Comparison of ENCODE assay signal across 11 cellular contexts in genomic region chr2:15732341-15733077, GRCh38.
DNase-seq lines count a peak whose midpoint lies in the region; ATAC-seq lines count a peak whose summit lies in the region.
"Had no signal": no experiment of that assay in that cellular context is flagged by ENCODE, and none has a peak within 500 bp of the region (broad histone marks: within the 10 kb centered on the region; RNA-seq: fewer than 3 reads in every experiment).

No MANE protein-coding gene starts in this region.

- DNase-seq in kidney glomerular epithelial cell (lab: John Stamatoyannopoulos, UW) (peak; percentile 38), occipital lobe (lab: John Stamatoyannopoulos, UW) (no peak), EL (no peak), iPS-NIHi7 (ENCODE audit: extremely low spot score) (no peak)
- DNase-seq in activated T-helper 2 cell treated with anti-CD3 and anti-CD28 coated beads, Interferon-gamma antibody, Interleukin-2, Interleukin-4, amounts not matched to agents 10 μg/mL and 5 μg/mL and 100 μg/mL, durations not matched to agents 14 hours and 24 hours and 36 hours (ENCODE audit: low spot score), result no peak
- DNase-seq: left ventricle myocardium superior, T-cell, transverse colon had no signal

- intact Hi-C loops in activated T-helper 2 cell treated with anti-CD3 and anti-CD28 coated beads, Interferon-gamma antibody, Interleukin-2, Interleukin-4, amounts not matched to agents 10 μg/mL and 5 μg/mL and 100 μg/mL, durations not matched to agents 14 hours and 24 hours and 36 hours (cut with micrococcal nuclease), result no loop called here

- H3K4me3 Mint-ChIP-seq in activated T-helper 2 cell treated with anti-CD3 and anti-CD28 coated beads, Interferon-gamma antibody, Interleukin-2, Interleukin-4, amounts not matched to agents 10 μg/mL and 5 μg/mL and 100 μg/mL, durations not matched to agents 14 hours and 24 hours and 36 hours (ENCODE audit: low read depth), result no peak overlapping the region
- H3K4me3 Mint-ChIP-seq: T-cell had no signal

- no peak overlapping the region for H3K27ac Mint-ChIP-seq in activated T-helper 2 cell treated with anti-CD3 and anti-CD28 coated beads, Interferon-gamma antibody, Interleukin-2, Interleukin-4, amounts not matched to agents 10 μg/mL and 5 μg/mL and 100 μg/mL, durations not matched to agents 14 hours and 24 hours and 36 hours
- H3K27ac Mint-ChIP-seq: T-cell had no signal

- peak; percentile 95 for ATAC-seq in GM18858 (IDR thresholded peaks at IDR 0.05; ENCODE audit: unreplicated experiment)
- ATAC-seq in GM21723 (IDR thresholded peaks at IDR 0.05; ENCODE audit: unreplicated experiment), result peak; percentile 97
- ATAC-seq in HG03442 (IDR thresholded peaks at IDR 0.05; ENCODE audit: unreplicated experiment), result peak; percentile 95
- ATAC-seq: left ventricle myocardium superior, T-cell had no signal

- no peaks in the 10 kb centered on the region for H3K36me3 Mint-ChIP-seq in activated T-helper 2 cell treated with anti-CD3 and anti-CD28 coated beads, Interferon-gamma antibody, Interleukin-2, Interleukin-4, amounts not matched to agents 10 μg/mL and 5 μg/mL and 100 μg/mL, durations not matched to agents 14 hours and 24 hours and 36 hours (ENCODE audit: low read depth)
- H3K36me3 Mint-ChIP-seq: T-cell had no signal

- no peaks in the 10 kb centered on the region for H3K9me3 Mint-ChIP-seq in activated T-helper 2 cell treated with anti-CD3 and anti-CD28 coated beads, Interferon-gamma antibody, Interleukin-2, Interleukin-4, amounts not matched to agents 10 μg/mL and 5 μg/mL and 100 μg/mL, durations not matched to agents 14 hours and 24 hours and 36 hours
- H3K9me3 Mint-ChIP-seq: T-cell had no signal

- H3K4me1 Mint-ChIP-seq in activated T-helper 2 cell treated with anti-CD3 and anti-CD28 coated beads, Interferon-gamma antibody, Interleukin-2, Interleukin-4, amounts not matched to agents 10 μg/mL and 5 μg/mL and 100 μg/mL, durations not matched to agents 14 hours and 24 hours and 36 hours (ENCODE audit: low read depth), result no peaks in the 10 kb centered on the region
- H3K4me1 Mint-ChIP-seq: T-cell had no signal

- no peaks in the 10 kb centered on the region for H3K27me3 Mint-ChIP-seq in activated T-helper 2 cell treated with anti-CD3 and anti-CD28 coated beads, Interferon-gamma antibody, Interleukin-2, Interleukin-4, amounts not matched to agents 10 μg/mL and 5 μg/mL and 100 μg/mL, durations not matched to agents 14 hours and 24 hours and 36 hours (ENCODE audit: low read depth)
